In genomic region chr15:68608206-68608843, GRCh38 we compare ENCODE assay signal across 14 cellular contexts. TPM values are rescaled to one million over a fixed set of nuclear protein-coding genes. Genes with fewer than 3 reads are reported as not detected.
DNase-seq lines count a peak whose midpoint lies in the region; ATAC-seq, FAIRE-seq and TF ChIP-seq lines count a peak whose summit lies in the region.
"Had no signal": no experiment of that assay in that cellular context is flagged by ENCODE, and none has a peak within 500 bp of the region (broad histone marks: within the 10 kb centered on the region; RNA-seq: fewer than 3 reads in every experiment).

No MANE protein-coding gene starts in this region.

- in situ Hi-C loops in G401 (cut with HindIII; ENCODE audit: low sequenced_read_pairs), result no loop called here

- no peak overlapping the region for H2BK5ac ChIP-seq in H1 (ENCODE audit: low read depth, low read length)

- TF ChIP-seq EP300 in H1 (IDR thresholded peaks at IDR 0.05; ENCODE audit: borderline replicate concordance in 1 of 2, low read depth in 2 of 2, low read length in 2 of 2), result no peak
- peak in 3 of 4 donors; percentile 38 to 65 (median 54) for TF ChIP-seq EP300 in sigmoid colon (IDR thresholded peaks at IDR 0.05)

- H2BK15ac ChIP-seq in H1 (ENCODE audit: low read length), result peak overlapping the region; percentile 53; the same call in 1 of the 2 replicates

- H2AFZ ChIP-seq in H1 (ENCODE audit: low read length), result 0 out of 2 replicates have a peak overlapping the region, but pooled peaks have one; percentile 59

- no peak overlapping the region for H3K23ac ChIP-seq in H1 (ENCODE audit: insufficient read length)

- H2AK5ac ChIP-seq in H1 (ENCODE audit: low read depth, low read length), result no peak overlapping the region

- H2BK120ac ChIP-seq in H1 (replicated peaks; ENCODE audit: low read depth, low read length), result no peak overlapping the region

- H3K23me2 ChIP-seq in H1 (ENCODE audit: low read depth, low read length), result no peaks in the 10 kb centered on the region; the same call in 1 of the 2 replicates

- TF ChIP-seq CTCF in H1 (IDR thresholded peaks at IDR 0.05; ENCODE audit: control extremely low read depth in 1 of 3, insufficient read depth in 1 of 3, low read depth in 1 of 3, low read length in 3 of 3), result no peak
- no peak for TF ChIP-seq CTCF in kidney (IDR thresholded peaks at IDR 0.05; ENCODE audit: borderline replicate concordance, extremely low read depth, insufficient read depth)
- TF ChIP-seq CTCF in sigmoid colon (IDR thresholded peaks at IDR 0.05), result no peak

- H4K5ac ChIP-seq in H1 (ENCODE audit: insufficient read length, low read depth, low read length), result no peak overlapping the region

- no peak overlapping the region for H3K4me3 Mint-ChIP-seq in immature natural killer cell
- H3K4me3 Mint-ChIP-seq: activated naive CD8-positive, alpha-beta T cell treated with anti-CD3 and anti-CD28 coated beads for 36 hours; B cell; stimulated activated effector memory CD8-positive, alpha-beta T cell treated with anti-CD3 and anti-CD28 coated beads, Interleukin-12 subunit alpha, Interleukin-12 subunit beta, amount 100 ng/mL, for 72 hours had no signal

- H4K20me1 ChIP-seq in H1 (replicated peaks in 1 of 2; ENCODE audit: control insufficient read depth in 1 of 2, insufficient read depth in 2 of 2, low read length in 2 of 2), result no peaks in the 10 kb centered on the region

- H3K27ac Mint-ChIP-seq in immature natural killer cell, result no peak overlapping the region
- H3K27ac Mint-ChIP-seq: activated naive CD8-positive, alpha-beta T cell treated with anti-CD3 and anti-CD28 coated beads for 36 hours; B cell; stimulated activated effector memory CD8-positive, alpha-beta T cell treated with anti-CD3 and anti-CD28 coated beads, Interleukin-12 subunit alpha, Interleukin-12 subunit beta, amount 100 ng/mL, for 72 hours had no signal

- H3K27ac ChIP-seq in H1 (ENCODE audit: low read depth, low read length) (no peak overlapping the region), kidney (ENCODE audit: low read depth in 2 of 2, low read length in 2 of 2) (peak overlapping the region; percentile 16 to 46), sigmoid colon (peak overlapping the region; percentile 56 to 78 (median 66))
- H3K27ac ChIP-seq: RWPE1 had no signal

- no peaks in the 10 kb centered on the region for H3K9me3 Mint-ChIP-seq in immature natural killer cell
- H3K9me3 Mint-ChIP-seq: activated naive CD8-positive, alpha-beta T cell treated with anti-CD3 and anti-CD28 coated beads for 36 hours; stimulated activated effector memory CD8-positive, alpha-beta T cell treated with anti-CD3 and anti-CD28 coated beads, Interleukin-12 subunit alpha, Interleukin-12 subunit beta, amount 100 ng/mL, for 72 hours had no signal

- no peaks in the 10 kb centered on the region for H3K36me3 Mint-ChIP-seq in immature natural killer cell
- H3K36me3 Mint-ChIP-seq: activated naive CD8-positive, alpha-beta T cell treated with anti-CD3 and anti-CD28 coated beads for 36 hours; stimulated activated effector memory CD8-positive, alpha-beta T cell treated with anti-CD3 and anti-CD28 coated beads, Interleukin-12 subunit alpha, Interleukin-12 subunit beta, amount 100 ng/mL, for 72 hours had no signal

- POLR2A ChIA-PET in H1 (lab: Charles Lee; ENCODE audit: partially characterized antibody), result interaction anchor here (1.7 kb wide), 1 partner anchor 13 kb away, joined by 3 read pairs; no protein-coding TSS in a partner anchor

- TF ChIP-seq POLR2A in H1 (IDR thresholded peaks at IDR 0.05; ENCODE audit: control extremely low read depth in 1 of 2, low read depth in 2 of 2, low read length in 2 of 2) (no peak), sigmoid colon (IDR thresholded peaks at IDR 0.05) (no peak)

- ATAC-seq in HG03354 (IDR thresholded peaks at IDR 0.05; ENCODE audit: poor library complexity, severe bottlenecking, unreplicated experiment), result no peak

- no peak for FAIRE-seq in H1 (lab: Jason Lieb, UNC)
- no peak for FAIRE-seq in kidney (lab: Jason Lieb, UNC)

- H3K4me2 ChIP-seq in H1 (ENCODE audit: insufficient read depth in 1 of 2, low read depth in 2 of 2, low read length in 2 of 2), result peak overlapping the region; percentile 8 to 13; a peak in 2 of 4 replicates

- H3K56ac ChIP-seq in H1 (replicated peaks; ENCODE audit: insufficient read length, low read depth, low read length), result no peak overlapping the region

- H3K9ac ChIP-seq in H1 (replicated peaks in 1 of 4; ENCODE audit: extremely low read depth in 1 of 4, low read depth in 3 of 4, low read length in 3 of 4), result no peak overlapping the region
- no peak overlapping the region for H3K9ac ChIP-seq in kidney (ENCODE audit: low read length in 2 of 2)

- no peak for TF ChIP-seq RAD21 in H1 (IDR thresholded peaks at IDR 0.05 in 1 of 2, conservative IDR thresholded peaks at IDR 0.05 in 1 of 2; ENCODE audit: low read depth in 2 of 2, low read length in 2 of 2)

- H2BK20ac ChIP-seq in H1 (ENCODE audit: low read length), result no peak overlapping the region; the same call in 1 of the 2 replicates

- intact Hi-C loops in kidney (cut with DNase I), result no loop called here
- intact Hi-C loops in sigmoid colon (cut with DNase I), result no loop called here

- no peak overlapping the region for H3K4me3 ChIP-seq in H1 (ENCODE audit: extremely low read depth in 1 of 4, insufficient read depth in 2 of 4, low read depth in 3 of 4, low read length in 4 of 4)
- no peak overlapping the region for H3K4me3 ChIP-seq in kidney (ENCODE audit: low read length in 2 of 2)
- no peak overlapping the region for H3K4me3 ChIP-seq in sigmoid colon
- H3K4me3 ChIP-seq: skin epidermis had no signal

- peak overlapping the region; percentile 32 for H4K91ac ChIP-seq in H1 (replicated peaks; ENCODE audit: insufficient read length, low read length)

- no peak overlapping the region for H4K8ac ChIP-seq in H1 (ENCODE audit: extremely low read depth, insufficient read depth, low read length)

- CTCF ChIA-PET in H1 (lab: Charles Lee; ENCODE audit: partially characterized antibody), result interaction anchor here (0.7 to 1.9 kb wide), 4 partner anchors 14 to 49 kb away, joined by 3 to 10 read pairs (median 4); no protein-coding TSS in a partner anchor

- WGBS in H1 (ENCODE audit: extremely low coverage in 1 of 2, insufficient coverage in 1 of 2, insufficient read length in 1 of 2, insufficient replicate concordance in 2 of 2, low coverage in 1 of 2, low lambda C conversion rate in 2 of 2, missing lambda C conversion rate in 1 of 2), 2 experiments, result 78% methylated on average over 8 of the region's 8 CpGs; no CpG with 5 or more reads in 1 of the 2 experiments
- 76 to 77% methylated on average over 8 of the region's 8 CpGs for WGBS in sigmoid colon, 2 donors

- H3K36me3 ChIP-seq in H1 (ENCODE audit: control insufficient read depth in 2 of 4, insufficient read depth in 4 of 4, low read length in 3 of 4) (no peaks in the 10 kb centered on the region), kidney (ENCODE audit: control insufficient read depth in 1 of 2, insufficient read depth in 2 of 2, low read length in 2 of 2) (no peaks in the 10 kb centered on the region), sigmoid colon (no peaks in the 10 kb centered on the region)

- H3K27me3 ChIP-seq in H1 (replicated peaks in 1 of 4; ENCODE audit: control insufficient read depth in 3 of 4, extremely low read depth in 1 of 4, insufficient read depth in 3 of 4, low read length in 3 of 4) (no peaks in the 10 kb centered on the region; a peak in 2 of 7 replicates), sigmoid colon (no peaks in the 10 kb centered on the region)

- H3K79me2 ChIP-seq in H1 (ENCODE audit: control insufficient read depth in 1 of 2, insufficient read depth in 2 of 2, low read length in 2 of 2), result no peaks in the 10 kb centered on the region

- peak overlapping the region; percentile 91; the same call in 1 of the 2 replicates for H2BK12ac ChIP-seq in H1 (ENCODE audit: low read depth, low read length)

- H3K27me3 Mint-ChIP-seq in immature natural killer cell (ENCODE audit: low read depth in 3 of 3), result peaks cover 0 to 6% (median 3%) of the 10 kb centered on the region in 3 donors
- H3K27me3 Mint-ChIP-seq: activated naive CD8-positive, alpha-beta T cell treated with anti-CD3 and anti-CD28 coated beads for 36 hours had no signal

- H3K79me1 ChIP-seq in H1 (ENCODE audit: low read depth, low read length), result no peaks in the 10 kb centered on the region; the same call in 1 of the 2 replicates

- H3K18ac ChIP-seq in H1 (ENCODE audit: extremely low read depth, low read length), result peak overlapping the region; percentile 76

- H3K9me3 ChIP-seq in H1 (ENCODE audit: insufficient read depth in 2 of 2, low read depth in 1 of 2, low read length in 1 of 2), result no peaks in the 10 kb centered on the region
- H3K9me3 ChIP-seq in kidney (ENCODE audit: control insufficient read depth in 1 of 2, low read length in 2 of 2), result no peaks in the 10 kb centered on the region
- no peaks in the 10 kb centered on the region for H3K9me3 ChIP-seq in sigmoid colon

- no peaks in the 10 kb centered on the region for H3K4me1 Mint-ChIP-seq in immature natural killer cell
- H3K4me1 Mint-ChIP-seq: activated naive CD8-positive, alpha-beta T cell treated with anti-CD3 and anti-CD28 coated beads for 36 hours; stimulated activated effector memory CD8-positive, alpha-beta T cell treated with anti-CD3 and anti-CD28 coated beads, Interleukin-12 subunit alpha, Interleukin-12 subunit beta, amount 100 ng/mL, for 72 hours had no signal

- DNase-seq in GOT3 (lab: John Stamatoyannopoulos, UW), result peak; percentile 34
- no peak for DNase-seq in H1 (ENCODE audit: low read depth in 1 of 2, low spot score in 2 of 2)
- DNase-seq in kidney, result peak; percentile 96
- peak; percentile 92 for DNase-seq in sigmoid colon
- DNase-seq in activated T-cell treated with anti-CD3 and anti-CD28 coated beads, Interleukin-2, amount 50 U/mL, for 1 hour, result no peak
- DNase-seq in immature natural killer cell, result no peak
- DNase-seq in G401 (ENCODE audit: low spot score), result no peak
- DNase-seq: activated naive CD8-positive, alpha-beta T cell treated with anti-CD3 and anti-CD28 coated beads for 36 hours; NCI-H1105 treated with DMSO at 0.1 percent for 48 hours had no signal

- H3K4me1 ChIP-seq in H1 (replicated peaks in 1 of 4; ENCODE audit: control insufficient read depth in 3 of 4, insufficient read depth in 4 of 4, low read length in 3 of 4) (peaks cover 6 to 21% (median 11%) of the 10 kb centered on the region in 4 experiments; a peak in 6 of 7 replicates), kidney (ENCODE audit: control insufficient read depth in 1 of 2, insufficient read depth in 1 of 2, low read depth in 1 of 2, low read length in 2 of 2) (peaks cover 17 to 18% of the 10 kb centered on the region in 2 donors), sigmoid colon (peaks cover 0 to 33% (median 14%) of the 10 kb centered on the region in 4 donors)

- no peak overlapping the region for H3K4ac ChIP-seq in H1 (replicated peaks; ENCODE audit: insufficient read length, low read depth, low read length)

- H3K14ac ChIP-seq in H1 (ENCODE audit: insufficient read length), result no peak overlapping the region

RNA-seq across cellular contexts. Expression of gene CORO2B, which starts 29.5 kb away (rescaled TPM):
- 3.4 and 4.7 TPM in 2 replicates for total RNA-seq in H1 (2021; fragmentation: NEBNext Ultra II Directional; extraction: Animal tissue kit (Norgen Biotek cat#: 25700))
- polyA plus RNA-seq in H1 (2011; rRNA removed) (6.1 and 6.7 TPM in 2 replicates), kidney (ENCODE audit: insufficient read depth, low read depth, low replicate concordance) (9.0 TPM), sigmoid colon (1 to 10 TPM in 2 of 3 donors, under 1 TPM in 1; 0.46 to 2.5 (median 1.2) TPM), immature natural killer cell (not detected)
- 3.5 TPM for polyA plus RNA-seq in H1 (2011; cell fraction: cytosol; rRNA removed)
- polyA plus RNA-seq in H1 (2011; cell fraction: nucleus; rRNA removed), result 5.4 TPM
- polyA plus RNA-seq in H1 (2012, experiment 1 of 2), result 3.8 to 5.5 TPM (median 4.8 TPM) in 4 replicates
- 3.7 TPM for polyA plus RNA-seq in H1 (2012, experiment 2 of 2)
- 2.4 TPM for polyA plus RNA-seq in H1 (2013, experiment 1 of 2)
- polyA plus RNA-seq in H1 (2013, experiment 2 of 2), result 2.2 TPM
- polyA minus RNA-seq in H1 (2011; rRNA and poly(A)+ RNA removed), result 4.0 TPM in 2 replicates
- 2.9 TPM for polyA minus RNA-seq in H1 (2011; cell fraction: cytosol; rRNA and poly(A)+ RNA removed)
- polyA minus RNA-seq in H1 (2011; cell fraction: nucleus; rRNA and poly(A)+ RNA removed), result 2.2 TPM
- total RNA-seq in kidney (7.9 TPM), sigmoid colon (1 to 10 TPM; 3.1 to 3.9 (median 3.8) TPM)
- 1.0 TPM in 1 of 2 replicates, not detected in the other for total RNA-seq in G401 (2014; rRNA removed; shearing (Covaris generic))
- total RNA-seq: activated naive CD8-positive, alpha-beta T cell treated with anti-CD3 and anti-CD28 coated beads for 36 hours had no signal

Comparison
In these comparisons a context has a peak if more than half of its experiments do, and no peak if none do; other contexts are left out.
1. DNase-seq: peak in GOT3 (single experiment), kidney (single experiment) and sigmoid colon (single experiment); none in H1 (0 of 2), activated T-cell treated with anti-CD3 and anti-CD28 coated beads, Interleukin-2, amount 50 U/mL, for 1 hour (single experiment), immature natural killer cell (0 of 3) and G401 (single experiment).